8 cellular contexts compared by ENCODE assay signal in the genomic region with DNA sequence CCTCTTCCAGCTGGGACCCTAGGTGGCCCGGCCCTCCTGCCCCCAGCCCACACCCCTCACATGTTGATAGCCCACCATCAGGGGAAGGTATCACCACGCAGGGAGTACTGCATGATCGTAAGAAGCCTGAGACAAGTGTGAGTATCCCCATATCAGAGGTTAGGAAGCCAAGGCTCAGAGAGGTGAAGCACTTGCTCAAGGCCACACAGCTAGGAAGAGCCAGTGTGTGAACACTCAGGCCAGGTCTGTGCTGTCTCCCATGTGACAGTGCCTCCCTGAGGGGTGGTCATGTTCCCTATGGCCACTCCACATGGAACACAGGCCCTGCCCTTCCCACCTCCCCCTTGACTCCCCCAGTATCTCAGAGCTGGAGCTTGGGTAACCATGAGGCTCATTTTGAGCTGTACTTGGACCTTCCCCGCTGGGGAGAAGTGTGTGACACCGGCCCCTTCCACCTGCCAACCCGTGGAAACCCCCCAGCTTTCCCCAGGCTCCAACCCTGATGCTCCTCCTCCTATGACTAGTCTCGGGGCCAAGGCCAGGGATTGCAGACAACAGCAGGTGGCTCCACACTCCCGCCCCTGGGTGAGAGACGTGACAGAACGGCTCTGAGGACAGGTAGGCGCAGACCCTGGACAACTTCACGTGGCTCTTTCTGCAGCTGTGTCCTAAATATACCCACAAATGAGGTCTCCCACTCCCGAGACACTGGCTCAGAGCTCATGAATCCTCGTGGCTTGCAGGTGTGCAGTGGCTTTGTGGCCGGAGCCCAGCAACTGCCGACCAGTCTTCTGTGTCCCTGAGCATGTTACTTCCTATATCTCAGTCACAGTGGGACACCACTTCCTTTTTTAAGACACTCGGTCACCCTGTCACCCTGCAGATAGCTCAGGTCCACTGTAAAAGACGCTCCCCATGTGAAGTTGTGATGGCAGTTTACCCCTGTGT. TPM values are rescaled to one million over a fixed set of nuclear protein-coding genes. Genes with fewer than 3 reads are reported as not detected.
DNase-seq lines count a peak whose midpoint lies in the region; ATAC-seq and TF ChIP-seq lines count a peak whose summit lies in the region.

No MANE protein-coding gene starts in this region.

- peak overlapping the region; percentile 60 for H3K9ac ChIP-seq in BLaER1

- no peak for TF ChIP-seq CTCF in uterus (IDR thresholded peaks at IDR 0.05)

- peak overlapping the region; percentile 85 for H3K4me2 ChIP-seq in BLaER1

- H3K4me1 ChIP-seq in BLaER1 (peaks cover 85% of the 10 kb centered on the region), uterus (peaks cover 0 to 11% of the 10 kb centered on the region in 2 donors)

- H3K9me3 ChIP-seq in BLaER1 (peaks cover 19% of the 10 kb centered on the region), uterus (no peaks in the 10 kb centered on the region)

- H3K27ac ChIP-seq in BLaER1, result peak overlapping the region; percentile 84
- no peak overlapping the region for H3K27ac ChIP-seq in uterus

- ATAC-seq in GM19023 (IDR thresholded peaks at IDR 0.05; ENCODE audit: unreplicated experiment) (peak; percentile 90), HG03097 (IDR thresholded peaks at IDR 0.05; ENCODE audit: low FRiP score, unreplicated experiment) (peak; percentile 75)

- H3K4me3 ChIP-seq in BLaER1, result peak overlapping the region; percentile 25
- H3K4me3 ChIP-seq in uterus, result no peak overlapping the region

- H3K36me3 ChIP-seq in BLaER1, result peaks cover 35% of the 10 kb centered on the region
- H3K36me3 ChIP-seq in uterus, result no peaks in the 10 kb centered on the region

- H3K27me3 ChIP-seq in BLaER1, result no peaks in the 10 kb centered on the region
- H3K27me3 ChIP-seq in uterus, result no peaks in the 10 kb centered on the region

- intact Hi-C loops in uterus (cut with DNase I; ENCODE audit: low total_unique reads), result no loop called here

- DNase-seq in UCSD-AML1 (lab: John Stamatoyannopoulos, UW; ENCODE audit: unreplicated experiment), result peak; percentile 36
- DNase-seq in myocyte (ENCODE audit: low read depth), result peak; percentile 35
- no peak for DNase-seq in DMS 273 treated with DMSO at 0.1 percent for 48 hours (lab: John Stamatoyannopoulos, UW)
- no peak for DNase-seq in DMS114 treated with DMSO at 0.1 percent for 48 hours (lab: John Stamatoyannopoulos, UW; ENCODE audit: unreplicated experiment)
- DNase-seq in uterus, result no peak

- TF ChIP-seq POLR2A in uterus (IDR thresholded peaks at IDR 0.05), result no peak

- no peaks in the 10 kb centered on the region for H4K20me1 ChIP-seq in BLaER1

RNA-seq across cellular contexts. Expression of a gene that starts 55.3 kb away (rescaled TPM):
- total RNA-seq in myocyte (3.4 and 4.0 TPM in 2 replicates), uterus (10 to 100 TPM in 1 of 4 donors, 1 to 10 TPM in 2, not detected in 1; 1.3 to 10.6 (median 9.2) TPM)
- 6.0 TPM for polyA plus RNA-seq in myocyte (2012)

Comparison
In these comparisons a context has a peak if more than half of its experiments do, and no peak if none do; other contexts are left out.
1. DNase-seq: peak in UCSD-AML1 (single experiment) and myocyte (single experiment); none in DMS 273 treated with DMSO at 0.1 percent for 48 hours (single experiment), DMS114 treated with DMSO at 0.1 percent for 48 hours (single experiment) and uterus (0 of 2).